ENCODE assay signal across 25 cellular contexts in genomic region chr4:8705161-8706145, GRCh38.
DNase-seq lines count a peak whose midpoint lies in the region; ATAC-seq and TF ChIP-seq lines count a peak whose summit lies in the region.
"Had no signal": no experiment of that assay in that cellular context is flagged by ENCODE, and none has a peak within 500 bp of the region (broad histone marks: within the 10 kb centered on the region; RNA-seq: fewer than 3 reads in every experiment).

No MANE protein-coding gene starts in this region.

- H3K9me3 Mint-ChIP-seq in activated T-cell treated with anti-CD3 and anti-CD28 coated beads, Interleukin-2, amount 50 U/mL, for 24 hours: no peaks in the 10 kb centered on the region
- no peaks in the 10 kb centered on the region for H3K9me3 Mint-ChIP-seq in stimulated activated effector memory CD8-positive, alpha-beta T cell treated with anti-CD3 and anti-CD28 coated beads, Interleukin-12 subunit alpha, Interleukin-12 subunit beta, amount 100 ng/mL, for 72 hours
- H3K9me3 Mint-ChIP-seq: natural killer cell treated with Interleukin-12 subunit alpha and Interleukin-12 subunit beta and Interleukin-15 and Interleukin-18, amount 100 ng/mL, for 72 hours had no signal

- DNase-seq in activated T-cell treated with anti-CD3 and anti-CD28 coated beads, Interleukin-2, amount 50 U/mL, for 24 hours: peak; percentile 7
- DNase-seq in activated T-cell treated with anti-CD3 and anti-CD28 coated beads for 4 hours: no peak
- DNase-seq in coronary artery (ENCODE audit: low spot score): peak; percentile 65
- DNase-seq in mesenteric fat pad (ENCODE audit: low spot score): peak; percentile 87
- DNase-seq in upper lobe of left lung: peak; percentile 14 to 27
- DNase-seq in NOMO-1 treated with DMSO at 0.1 percent for 48 hours (lab: John Stamatoyannopoulos, UW; ENCODE audit: unreplicated experiment): no peak
- no peak for DNase-seq in RWPE1 (ENCODE audit: low spot score)
- no peak for DNase-seq in stimulated activated effector memory CD8-positive, alpha-beta T cell treated with anti-CD3 and anti-CD28 coated beads, Interleukin-12 subunit alpha, Interleukin-12 subunit beta, amount 100 ng/mL, for 72 hours (ENCODE audit: low spot score in 2 of 2)
- DNase-seq: activated CD4-positive, alpha-beta T cell treated with anti-CD3 and anti-CD28 coated beads for 48 hours; activated CD8-positive, alpha-beta memory T cell treated with anti-CD3 and anti-CD28 coated beads, Interleukin-2, amount 10 ng/mL, durations not matched to agents 7 days and 5 days; midbrain; NCI-H1048; NCI-H187 treated with DMSO at 0.1 percent for 48 hours; NCI-H2227 treated with DMSO at 0.1 percent for 48 hours; NCI-H774; SIG-M5; stimulated activated CD4-positive, alpha-beta T cell treated with anti-CD3 and anti-CD28 coated beads, Interleukin-2, amount 100 ng/mL, for 24 hours; stimulated activated naive B cell treated with anti-CD40 and anti-IgM and Interleukin-4, amounts not matched to agents 10 μg/mL and 1 μg/mL and 100 μg/mL, for 72 hours; testis had no signal

- no peak for TF ChIP-seq POLR2A in upper lobe of left lung (IDR thresholded peaks at IDR 0.05)

- no peaks in the 10 kb centered on the region for H3K4me1 ChIP-seq in upper lobe of left lung
- H3K4me1 ChIP-seq: A549, gastroesophageal sphincter, testis had no signal

- H3K27ac ChIP-seq in coronary artery (no peak overlapping the region), upper lobe of left lung (no peak overlapping the region), RWPE1 (no peak overlapping the region)
- H3K27ac ChIP-seq: A549, gastroesophageal sphincter, skin epidermis, testis had no signal

- no peak for TF ChIP-seq CTCF in coronary artery (IDR thresholded peaks at IDR 0.05)
- no peak for TF ChIP-seq CTCF in upper lobe of left lung (IDR thresholded peaks at IDR 0.05)
- TF ChIP-seq CTCF in RWPE1 (conservative IDR thresholded peaks at IDR 0.05; ENCODE audit: low read depth): no peak

- no peaks in the 10 kb centered on the region for H3K36me3 Mint-ChIP-seq in activated T-cell treated with anti-CD3 and anti-CD28 coated beads, Interleukin-2, amount 50 U/mL, for 24 hours (ENCODE audit: low read depth)
- no peaks in the 10 kb centered on the region for H3K36me3 Mint-ChIP-seq in stimulated activated effector memory CD8-positive, alpha-beta T cell treated with anti-CD3 and anti-CD28 coated beads, Interleukin-12 subunit alpha, Interleukin-12 subunit beta, amount 100 ng/mL, for 72 hours
- H3K36me3 Mint-ChIP-seq: activated CD8-positive, alpha-beta memory T cell treated with anti-CD3 and anti-CD28 coated beads, Interleukin-2, amount 10 ng/mL, durations not matched to agents 7 days and 5 days; brain; natural killer cell treated with Interleukin-12 subunit alpha and Interleukin-12 subunit beta and Interleukin-15 and Interleukin-18, amount 100 ng/mL, for 72 hours; stimulated activated naive B cell treated with anti-CD40 and anti-IgM and Interleukin-4, amounts not matched to agents 10 μg/mL and 1 μg/mL and 100 μg/mL, for 72 hours had no signal

- WGBS in upper lobe of left lung, 2 donors: 54 to 55% methylated on average over 12 to 21 of the region's 23 CpGs

- H3K27me3 Mint-ChIP-seq in activated T-cell treated with anti-CD3 and anti-CD28 coated beads, Interleukin-2, amount 50 U/mL, for 24 hours: peaks cover 2% of the 10 kb centered on the region
- H3K27me3 Mint-ChIP-seq: activated CD8-positive, alpha-beta memory T cell treated with anti-CD3 and anti-CD28 coated beads, Interleukin-2, amount 10 ng/mL, durations not matched to agents 7 days and 5 days had no signal

- POLR2A ChIA-PET in RWPE1 (lab: Yijun Ruan, JAX; ENCODE audit: low non-redundant PET): no interaction called here

- H3K27ac Mint-ChIP-seq in activated T-cell treated with anti-CD3 and anti-CD28 coated beads, Interleukin-2, amount 50 U/mL, for 24 hours: no peak overlapping the region
- no peak overlapping the region for H3K27ac Mint-ChIP-seq in stimulated activated effector memory CD8-positive, alpha-beta T cell treated with anti-CD3 and anti-CD28 coated beads, Interleukin-12 subunit alpha, Interleukin-12 subunit beta, amount 100 ng/mL, for 72 hours
- H3K27ac Mint-ChIP-seq: activated CD8-positive, alpha-beta memory T cell treated with anti-CD3 and anti-CD28 coated beads, Interleukin-2, amount 10 ng/mL, durations not matched to agents 7 days and 5 days; natural killer cell treated with Interleukin-12 subunit alpha and Interleukin-12 subunit beta and Interleukin-15 and Interleukin-18, amount 100 ng/mL, for 72 hours; progenitor cell of endocrine pancreas; stimulated activated naive B cell treated with anti-CD40 and anti-IgM and Interleukin-4, amounts not matched to agents 10 μg/mL and 1 μg/mL and 100 μg/mL, for 72 hours had no signal

- no peak overlapping the region for H3K4me3 Mint-ChIP-seq in activated T-cell treated with anti-CD3 and anti-CD28 coated beads, Interleukin-2, amount 50 U/mL, for 24 hours
- no peak overlapping the region for H3K4me3 Mint-ChIP-seq in stimulated activated effector memory CD8-positive, alpha-beta T cell treated with anti-CD3 and anti-CD28 coated beads, Interleukin-12 subunit alpha, Interleukin-12 subunit beta, amount 100 ng/mL, for 72 hours
- H3K4me3 Mint-ChIP-seq: activated CD8-positive, alpha-beta memory T cell treated with anti-CD3 and anti-CD28 coated beads, Interleukin-2, amount 10 ng/mL, durations not matched to agents 7 days and 5 days; brain; natural killer cell treated with Interleukin-12 subunit alpha and Interleukin-12 subunit beta and Interleukin-15 and Interleukin-18, amount 100 ng/mL, for 72 hours; stimulated activated naive B cell treated with anti-CD40 and anti-IgM and Interleukin-4, amounts not matched to agents 10 μg/mL and 1 μg/mL and 100 μg/mL, for 72 hours had no signal

- no peaks in the 10 kb centered on the region for H3K27me3 ChIP-seq in upper lobe of left lung
- H3K27me3 ChIP-seq: testis had no signal

- ATAC-seq in upper lobe of left lung (ENCODE audit: low FRiP score in 2 of 2): no peak
- ATAC-seq in stimulated activated effector memory CD8-positive, alpha-beta T cell treated with anti-CD3 and anti-CD28 coated beads, Interleukin-12 subunit alpha, Interleukin-12 subunit beta, amount 100 ng/mL, for 72 hours: no peak
- ATAC-seq: A549; activated CD8-positive, alpha-beta memory T cell treated with anti-CD3 and anti-CD28 coated beads, Interleukin-2, amount 10 ng/mL, durations not matched to agents 7 days and 5 days; gastroesophageal sphincter; natural killer cell treated with Interleukin-12 subunit alpha and Interleukin-12 subunit beta and Interleukin-15 and Interleukin-18, amount 100 ng/mL, for 72 hours; stimulated activated naive B cell treated with anti-CD40 and anti-IgM and Interleukin-4, amounts not matched to agents 10 μg/mL and 1 μg/mL and 100 μg/mL, for 72 hours had no signal

- H3K4me1 Mint-ChIP-seq in activated T-cell treated with anti-CD3 and anti-CD28 coated beads, Interleukin-2, amount 50 U/mL, for 24 hours (ENCODE audit: low read depth): no peaks in the 10 kb centered on the region
- H3K4me1 Mint-ChIP-seq in stimulated activated effector memory CD8-positive, alpha-beta T cell treated with anti-CD3 and anti-CD28 coated beads, Interleukin-12 subunit alpha, Interleukin-12 subunit beta, amount 100 ng/mL, for 72 hours: no peaks in the 10 kb centered on the region
- H3K4me1 Mint-ChIP-seq: activated CD8-positive, alpha-beta memory T cell treated with anti-CD3 and anti-CD28 coated beads, Interleukin-2, amount 10 ng/mL, durations not matched to agents 7 days and 5 days; brain; stimulated activated naive B cell treated with anti-CD40 and anti-IgM and Interleukin-4, amounts not matched to agents 10 μg/mL and 1 μg/mL and 100 μg/mL, for 72 hours had no signal

- no peak for TF ChIP-seq EP300 in upper lobe of left lung (IDR thresholded peaks at IDR 0.05)

- H3K9me3 ChIP-seq in upper lobe of left lung: no peaks in the 10 kb centered on the region
- H3K9me3 ChIP-seq: A549, testis had no signal

- no peaks in the 10 kb centered on the region for H3K36me3 ChIP-seq in upper lobe of left lung
- H3K36me3 ChIP-seq: gastroesophageal sphincter had no signal

- CTCF ChIA-PET in RWPE1 (lab: Yijun Ruan, JAX): no interaction called here

- H3K4me3 ChIP-seq in coronary artery (no peak overlapping the region), upper lobe of left lung (no peak overlapping the region)
- H3K4me3 ChIP-seq: A549, gastroesophageal sphincter, skin epidermis, testis had no signal

Comparison
In these comparisons a context has a peak if more than half of its experiments do, and no peak if none do; other contexts are left out.
1. DNase-seq: peak in activated T-cell treated with anti-CD3 and anti-CD28 coated beads, Interleukin-2, amount 50 U/mL, for 24 hours (single experiment), coronary artery (single experiment), mesenteric fat pad (single experiment) and upper lobe of left lung (2 of 2); none in activated T-cell treated with anti-CD3 and anti-CD28 coated beads for 4 hours (single experiment), NOMO-1 treated with DMSO at 0.1 percent for 48 hours (single experiment), RWPE1 (single experiment) and stimulated activated effector memory CD8-positive, alpha-beta T cell treated with anti-CD3 and anti-CD28 coated beads, Interleukin-12 subunit alpha, Interleukin-12 subunit beta, amount 100 ng/mL, for 72 hours (0 of 2).